8 cellular contexts compared by ENCODE assay signal in the genomic region with DNA sequence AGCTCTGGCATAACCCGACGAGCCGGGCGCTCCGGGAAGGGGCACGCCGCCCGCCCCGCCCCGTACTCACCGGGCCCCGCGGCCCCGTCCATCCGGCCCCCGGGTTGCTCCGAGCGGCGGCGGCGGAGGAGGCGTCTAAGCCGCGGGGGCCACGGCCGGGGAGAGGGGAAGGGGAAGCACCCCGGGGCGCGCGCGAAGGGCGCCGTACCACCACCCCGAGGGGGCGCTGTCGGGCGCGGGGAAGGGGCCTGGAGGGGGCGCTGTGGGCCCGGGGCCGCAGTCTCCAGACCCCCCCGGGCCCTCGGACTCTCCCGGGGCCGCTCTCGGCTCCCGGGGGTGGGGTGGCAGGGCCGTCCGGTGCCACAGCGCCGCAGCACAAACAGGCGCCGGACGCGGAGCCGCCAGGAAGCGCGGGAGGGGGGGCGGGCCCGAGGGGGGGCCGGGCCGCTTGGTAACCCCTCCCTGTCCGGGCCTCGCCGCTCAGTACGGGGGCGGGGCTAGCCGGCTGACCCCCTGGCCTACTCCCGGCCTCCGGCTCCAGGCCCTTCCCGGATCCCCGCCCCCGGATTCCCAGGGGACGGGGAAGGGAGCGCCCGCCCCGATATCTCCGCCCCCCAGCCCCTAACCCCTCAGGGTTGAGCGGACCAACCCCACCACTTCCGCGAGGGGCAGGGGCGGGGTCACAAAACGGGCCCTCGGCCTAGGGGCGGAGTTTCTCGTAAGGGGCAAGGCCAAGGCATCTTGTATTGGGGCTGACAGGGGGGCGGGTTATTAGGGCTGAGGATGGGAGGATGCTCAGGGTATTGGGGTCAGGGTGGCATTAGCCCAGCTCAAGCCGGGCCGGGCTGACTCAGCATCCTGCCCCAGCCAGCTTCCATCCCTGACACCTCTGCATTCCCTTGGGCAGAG. TPM values are rescaled to one million over a fixed set of nuclear protein-coding genes. Genes with fewer than 3 reads are reported as not detected.
A peak's percentile ranks its signal among the peaks of the same experiment; 100 is the strongest.
DNase-seq lines count a peak whose midpoint lies in the region; ATAC-seq, FAIRE-seq and TF ChIP-seq lines count a peak whose summit lies in the region.

A gene with protein sequence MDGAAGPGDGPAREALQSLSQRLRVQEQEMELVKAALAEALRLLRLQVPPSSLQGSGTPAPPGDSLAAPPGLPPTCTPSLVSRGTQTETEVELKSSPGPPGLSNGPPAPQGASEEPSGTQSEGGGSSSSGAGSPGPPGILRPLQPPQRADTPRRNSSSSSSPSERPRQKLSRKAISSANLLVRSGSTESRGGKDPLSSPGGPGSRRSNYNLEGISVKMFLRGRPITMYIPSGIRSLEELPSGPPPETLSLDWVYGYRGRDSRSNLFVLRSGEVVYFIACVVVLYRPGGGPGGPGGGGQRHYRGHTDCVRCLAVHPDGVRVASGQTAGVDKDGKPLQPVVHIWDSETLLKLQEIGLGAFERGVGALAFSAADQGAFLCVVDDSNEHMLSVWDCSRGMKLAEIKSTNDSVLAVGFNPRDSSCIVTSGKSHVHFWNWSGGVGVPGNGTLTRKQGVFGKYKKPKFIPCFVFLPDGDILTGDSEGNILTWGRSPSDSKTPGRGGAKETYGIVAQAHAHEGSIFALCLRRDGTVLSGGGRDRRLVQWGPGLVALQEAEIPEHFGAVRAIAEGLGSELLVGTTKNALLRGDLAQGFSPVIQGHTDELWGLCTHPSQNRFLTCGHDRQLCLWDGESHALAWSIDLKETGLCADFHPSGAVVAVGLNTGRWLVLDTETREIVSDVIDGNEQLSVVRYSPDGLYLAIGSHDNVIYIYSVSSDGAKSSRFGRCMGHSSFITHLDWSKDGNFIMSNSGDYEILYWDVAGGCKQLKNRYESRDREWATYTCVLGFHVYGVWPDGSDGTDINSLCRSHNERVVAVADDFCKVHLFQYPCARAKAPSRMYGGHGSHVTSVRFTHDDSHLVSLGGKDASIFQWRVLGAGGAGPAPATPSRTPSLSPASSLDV (minus strand): TSS at position 410 of the 909 bp plus-strand sequence. CDS start 318 bp downstream, at position 92.
A gene with protein sequence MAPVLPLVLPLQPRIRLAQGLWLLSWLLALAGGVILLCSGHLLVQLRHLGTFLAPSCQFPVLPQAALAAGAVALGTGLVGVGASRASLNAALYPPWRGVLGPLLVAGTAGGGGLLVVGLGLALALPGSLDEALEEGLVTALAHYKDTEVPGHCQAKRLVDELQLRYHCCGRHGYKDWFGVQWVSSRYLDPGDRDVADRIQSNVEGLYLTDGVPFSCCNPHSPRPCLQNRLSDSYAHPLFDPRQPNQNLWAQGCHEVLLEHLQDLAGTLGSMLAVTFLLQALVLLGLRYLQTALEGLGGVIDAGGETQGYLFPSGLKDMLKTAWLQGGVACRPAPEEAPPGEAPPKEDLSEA (plus strand): TSS at position 892 of the 909 bp plus-strand sequence. CDS start 25 bp downstream, outside the sequence.

- H3K36me3 Mint-ChIP-seq in activated T-helper 17 cell treated with anti-CD3 and anti-CD28 coated beads, Interleukin-2, amount 50 U/mL, for 72 hours (ENCODE audit: low read depth) = peaks cover 75% of the 10 kb centered on the region
- peaks cover 12% of the 10 kb centered on the region for H3K36me3 Mint-ChIP-seq in nephron progenitor cell (ENCODE audit: low read depth)
- peaks cover 35% of the 10 kb centered on the region for H3K36me3 Mint-ChIP-seq in stimulated activated naive CD8-positive, alpha-beta T cell treated with anti-CD3 and anti-CD28 coated beads, Interleukin-15, Interleukin-2, amounts not matched to agents 100 ng/mL and 50 ng/mL, for 24 hours (ENCODE audit: low read depth)

- H3K4me3 ChIP-seq in fibroblast of the aortic adventitia (ENCODE audit: low read depth, low read length) = peak within 1 kb of the TSS; percentile 86

- ATAC-seq in GM21515 (IDR thresholded peaks at IDR 0.05; ENCODE audit: unreplicated experiment) = peak; percentile 63
- ATAC-seq in activated T-helper 17 cell treated with anti-CD3 and anti-CD28 coated beads, Interleukin-2, amount 50 U/mL, for 72 hours (replicated peaks) = peak; percentile 74

- peak within 1 kb of the TSS; percentile 94 for H3K27ac Mint-ChIP-seq in activated T-helper 17 cell treated with anti-CD3 and anti-CD28 coated beads, Interleukin-2, amount 50 U/mL, for 72 hours
- peak within 1 kb of the TSS; percentile 90 for H3K27ac Mint-ChIP-seq in nephron progenitor cell
- peak within 1 kb of the TSS; percentile 100 for H3K27ac Mint-ChIP-seq in stimulated activated naive CD8-positive, alpha-beta T cell treated with anti-CD3 and anti-CD28 coated beads, Interleukin-15, Interleukin-2, amounts not matched to agents 100 ng/mL and 50 ng/mL, for 24 hours

- no peaks in the 10 kb centered on the region for H3K9me3 Mint-ChIP-seq in activated T-helper 17 cell treated with anti-CD3 and anti-CD28 coated beads, Interleukin-2, amount 50 U/mL, for 72 hours
- H3K9me3 Mint-ChIP-seq in nephron progenitor cell = no peaks in the 10 kb centered on the region
- no peaks in the 10 kb centered on the region for H3K9me3 Mint-ChIP-seq in stimulated activated naive CD8-positive, alpha-beta T cell treated with anti-CD3 and anti-CD28 coated beads, Interleukin-15, Interleukin-2, amounts not matched to agents 100 ng/mL and 50 ng/mL, for 24 hours

- TF ChIP-seq CTCF in fibroblast of the aortic adventitia (IDR thresholded peaks at IDR 0.05; ENCODE audit: insufficient read depth, low read length) = peak; percentile 70
- TF ChIP-seq CTCF in nephron progenitor cell (IDR thresholded peaks at IDR 0.05) = peak; percentile 76

- H3K4me1 Mint-ChIP-seq in activated T-helper 17 cell treated with anti-CD3 and anti-CD28 coated beads, Interleukin-2, amount 50 U/mL, for 72 hours = peaks cover 29% of the 10 kb centered on the region
- H3K4me1 Mint-ChIP-seq in nephron progenitor cell = peaks cover 60% of the 10 kb centered on the region
- peaks cover 52% of the 10 kb centered on the region for H3K4me1 Mint-ChIP-seq in stimulated activated naive CD8-positive, alpha-beta T cell treated with anti-CD3 and anti-CD28 coated beads, Interleukin-15, Interleukin-2, amounts not matched to agents 100 ng/mL and 50 ng/mL, for 24 hours (ENCODE audit: low read depth)

- H3K4me3 Mint-ChIP-seq in activated T-helper 17 cell treated with anti-CD3 and anti-CD28 coated beads, Interleukin-2, amount 50 U/mL, for 72 hours = peak within 1 kb of the TSS; percentile 93
- peak within 1 kb of the TSS; percentile 92 for H3K4me3 Mint-ChIP-seq in nephron progenitor cell
- H3K4me3 Mint-ChIP-seq in stimulated activated naive CD8-positive, alpha-beta T cell treated with anti-CD3 and anti-CD28 coated beads, Interleukin-15, Interleukin-2, amounts not matched to agents 100 ng/mL and 50 ng/mL, for 24 hours = peak within 1 kb of the TSS; percentile 95

- no peak for FAIRE-seq in RCC 7860 (lab: Jason Lieb, UNC)

- DNase-seq in DMS53 treated with DMSO at 0.1 percent for 48 hours (lab: John Stamatoyannopoulos, UW; ENCODE audit: unreplicated experiment) (peak; percentile 51), HuH-7 (ENCODE audit: low spot score) (peak; percentile 92), RCC 7860 (ENCODE audit: low spot score) (peak; percentile 61), fibroblast of the aortic adventitia (ENCODE audit: low read depth) (peak; percentile 87), nephron progenitor cell (peak; percentile 96)

- H3K27me3 Mint-ChIP-seq in activated T-helper 17 cell treated with anti-CD3 and anti-CD28 coated beads, Interleukin-2, amount 50 U/mL, for 72 hours = no peaks in the 10 kb centered on the region
- H3K27me3 Mint-ChIP-seq in nephron progenitor cell (ENCODE audit: low read depth, poor library complexity) = peaks cover 6% of the 10 kb centered on the region
- no peaks in the 10 kb centered on the region for H3K27me3 Mint-ChIP-seq in stimulated activated naive CD8-positive, alpha-beta T cell treated with anti-CD3 and anti-CD28 coated beads, Interleukin-15, Interleukin-2, amounts not matched to agents 100 ng/mL and 50 ng/mL, for 24 hours

RNA-seq across cellular contexts. Expression of the first gene that starts in this region (rescaled TPM):
- 100 to 1,000 TPM; 122 to 130 TPM for total RNA-seq in activated T-helper 17 cell treated with anti-CD3 and anti-CD28 coated beads, Interleukin-2, amount 50 U/mL, for 72 hours
- total RNA-seq in fibroblast of the aortic adventitia (ENCODE audit: low replicate concordance) = 22.3 and 61.7 TPM in 2 replicates

RNA-seq across cellular contexts. Expression of the second gene that starts in this region (rescaled TPM):
- total RNA-seq in activated T-helper 17 cell treated with anti-CD3 and anti-CD28 coated beads, Interleukin-2, amount 50 U/mL, for 72 hours = 1 to 10 TPM; 2.0 to 3.0 TPM
- total RNA-seq in fibroblast of the aortic adventitia (ENCODE audit: low replicate concordance) = 4.6 and 26.4 TPM in 2 replicates

Comparison
In these comparisons a context has a peak if more than half of its experiments do, and no peak if none do; other contexts are left out.
1. Peak in every context shown above with its lines: DNase-seq, ATAC-seq and H3K4me3 ChIP-seq.